8 cellular contexts compared by ENCODE assay signal in the genomic region with DNA sequence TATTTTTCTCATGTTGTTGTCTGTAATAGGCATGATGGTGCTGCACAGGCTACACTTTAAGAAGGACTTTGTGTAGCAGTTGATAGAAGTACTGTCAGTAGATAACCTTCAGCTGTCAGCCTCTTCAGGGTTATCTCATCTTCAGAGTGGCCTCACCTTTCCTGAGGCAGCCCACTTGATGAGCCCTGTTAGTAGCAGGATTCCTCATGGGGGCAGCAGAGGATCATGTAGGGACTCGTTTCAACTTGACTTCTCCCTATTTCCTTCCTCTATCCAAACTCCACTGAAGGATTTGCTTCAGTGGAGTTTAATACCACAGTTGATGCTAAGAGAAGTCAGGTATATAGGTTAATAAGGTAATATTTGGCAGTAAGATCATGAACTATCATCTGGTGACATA.
A peak's percentile ranks its signal among the peaks of the same experiment; 100 is the strongest.
DNase-seq lines count a peak whose midpoint lies in the region; ATAC-seq and TF ChIP-seq lines count a peak whose summit lies in the region.

No MANE protein-coding gene starts in this region.

- H3K9me3 ChIP-seq in CD4-positive, alpha-beta memory T cell (ENCODE audit: control insufficient read depth in 1 of 2, low read length in 2 of 2): no peaks in the 10 kb centered on the region

- no peak overlapping the region for H3K27ac Mint-ChIP-seq in CD4-positive, alpha-beta memory T cell

- no peaks in the 10 kb centered on the region for H3K4me1 Mint-ChIP-seq in CD4-positive, alpha-beta memory T cell

- POLR2A ChIA-PET in CD4-positive, alpha-beta memory T cell (lab: Charles Lee; ENCODE audit: partially characterized antibody): no interaction called here

- CTCF ChIA-PET in CD4-positive, alpha-beta memory T cell (lab: Charles Lee; ENCODE audit: partially characterized antibody): no interaction called here

- H3K36me3 ChIP-seq in CD4-positive, alpha-beta memory T cell (ENCODE audit: insufficient read depth, low read length): no peaks in the 10 kb centered on the region

- no peak overlapping the region for H3K4me3 Mint-ChIP-seq in CD4-positive, alpha-beta memory T cell

- no peak overlapping the region for H3K4me3 ChIP-seq in Jurkat, Clone E6-1 (ENCODE audit: low read length)
- no peak overlapping the region for H3K4me3 ChIP-seq in CD4-positive, alpha-beta memory T cell (ENCODE audit: low read length in 2 of 2)

- no peaks in the 10 kb centered on the region for H3K4me1 ChIP-seq in CD4-positive, alpha-beta memory T cell (ENCODE audit: insufficient read depth, low read length)

- no peaks in the 10 kb centered on the region for H3K27me3 ChIP-seq in CD4-positive, alpha-beta memory T cell (ENCODE audit: insufficient read depth, low read length)

- intact Hi-C loops in CD4-positive, alpha-beta memory T cell (cut with micrococcal nuclease): no loop called here

- peak; percentile 82 for ATAC-seq in SK-N-SH treated with all-trans-retinoic acid at 6 μM for 48 hours
- ATAC-seq in GM21423 (IDR thresholded peaks at IDR 0.05; ENCODE audit: unreplicated experiment): no peak

- no peaks in the 10 kb centered on the region for H3K36me3 Mint-ChIP-seq in CD4-positive, alpha-beta memory T cell

- H3K9me3 Mint-ChIP-seq in CD4-positive, alpha-beta memory T cell: peaks cover 0 to 6% (median 4%) of the 10 kb centered on the region in 8 donors

- DNase-seq in ELR (ENCODE audit: low read depth) (peak; percentile 70), left kidney (ENCODE audit: low read depth, low spot score) (peak; percentile 68), putamen (ENCODE audit: low spot score) (no peak), GM19240 (ENCODE audit: insufficient read length, low spot score) (no peak)
- peak; percentile 4 for DNase-seq in Jurkat, Clone E6-1 (ENCODE audit: low read depth, low spot score)
- no peak for DNase-seq in CD4-positive, alpha-beta memory T cell

- H3K27ac ChIP-seq in CD4-positive, alpha-beta memory T cell (ENCODE audit: low read depth, low read length): no peak overlapping the region

- H3K27me3 Mint-ChIP-seq in CD4-positive, alpha-beta memory T cell: no peaks in the 10 kb centered on the region

TF ChIP-seq in SK-N-SH treated with all-trans-retinoic acid at 6 μM for 48 hours, 23 proteins besides CTCF, POLR2A, EP300 and RAD21:
- TF ChIP-seq, protein P1, sequence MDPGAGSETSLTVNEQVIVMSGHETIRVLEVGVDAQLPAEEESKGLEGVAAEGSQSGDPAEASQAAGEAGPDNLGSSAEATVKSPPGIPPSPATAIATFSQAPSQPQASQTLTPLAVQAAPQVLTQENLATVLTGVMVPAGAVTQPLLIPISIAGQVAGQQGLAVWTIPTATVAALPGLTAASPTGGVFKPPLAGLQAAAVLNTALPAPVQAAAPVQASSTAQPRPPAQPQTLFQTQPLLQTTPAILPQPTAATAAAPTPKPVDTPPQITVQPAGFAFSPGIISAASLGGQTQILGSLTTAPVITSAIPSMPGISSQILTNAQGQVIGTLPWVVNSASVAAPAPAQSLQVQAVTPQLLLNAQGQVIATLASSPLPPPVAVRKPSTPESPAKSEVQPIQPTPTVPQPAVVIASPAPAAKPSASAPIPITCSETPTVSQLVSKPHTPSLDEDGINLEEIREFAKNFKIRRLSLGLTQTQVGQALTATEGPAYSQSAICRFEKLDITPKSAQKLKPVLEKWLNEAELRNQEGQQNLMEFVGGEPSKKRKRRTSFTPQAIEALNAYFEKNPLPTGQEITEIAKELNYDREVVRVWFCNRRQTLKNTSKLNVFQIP (CRISPR knock-in tag; IDR thresholded peaks at IDR 0.05; ENCODE audit: borderline replicate concordance, low read depth): no peak
- TF ChIP-seq, protein P2, sequence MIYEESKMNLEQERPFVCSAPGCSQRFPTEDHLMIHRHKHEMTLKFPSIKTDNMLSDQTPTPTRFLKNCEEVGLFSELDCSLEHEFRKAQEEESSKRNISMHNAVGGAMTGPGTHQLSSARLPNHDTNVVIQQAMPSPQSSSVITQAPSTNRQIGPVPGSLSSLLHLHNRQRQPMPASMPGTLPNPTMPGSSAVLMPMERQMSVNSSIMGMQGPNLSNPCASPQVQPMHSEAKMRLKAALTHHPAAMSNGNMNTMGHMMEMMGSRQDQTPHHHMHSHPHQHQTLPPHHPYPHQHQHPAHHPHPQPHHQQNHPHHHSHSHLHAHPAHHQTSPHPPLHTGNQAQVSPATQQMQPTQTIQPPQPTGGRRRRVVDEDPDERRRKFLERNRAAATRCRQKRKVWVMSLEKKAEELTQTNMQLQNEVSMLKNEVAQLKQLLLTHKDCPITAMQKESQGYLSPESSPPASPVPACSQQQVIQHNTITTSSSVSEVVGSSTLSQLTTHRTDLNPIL (CRISPR knock-in tag; IDR thresholded peaks at IDR 0.05; ENCODE audit: low read depth): no peak
- TF ChIP-seq SNAI2 (CRISPR knock-in tag; IDR thresholded peaks at IDR 0.05) (no peak), TOX (CRISPR knock-in tag; IDR thresholded peaks at IDR 0.05; ENCODE audit: borderline replicate concordance) (no peak), ZNF565 (CRISPR knock-in tag; conservative IDR thresholded peaks at IDR 0.05; ENCODE audit: low read depth) (no peak), ZC3H10 (CRISPR knock-in tag; IDR thresholded peaks at IDR 0.05) (no peak), TCF4 (CRISPR knock-in tag; IDR thresholded peaks at IDR 0.05; ENCODE audit: borderline replicate concordance) (no peak), CSDC2 (CRISPR knock-in tag; IDR thresholded peaks at IDR 0.05) (no peak), RARB (CRISPR knock-in tag; IDR thresholded peaks at IDR 0.05) (no peak), ISL1 (CRISPR knock-in tag; IDR thresholded peaks at IDR 0.05) (no peak), ZFP3 (CRISPR knock-in tag; IDR thresholded peaks at IDR 0.05) (no peak)
- TF ChIP-seq, protein P3, sequence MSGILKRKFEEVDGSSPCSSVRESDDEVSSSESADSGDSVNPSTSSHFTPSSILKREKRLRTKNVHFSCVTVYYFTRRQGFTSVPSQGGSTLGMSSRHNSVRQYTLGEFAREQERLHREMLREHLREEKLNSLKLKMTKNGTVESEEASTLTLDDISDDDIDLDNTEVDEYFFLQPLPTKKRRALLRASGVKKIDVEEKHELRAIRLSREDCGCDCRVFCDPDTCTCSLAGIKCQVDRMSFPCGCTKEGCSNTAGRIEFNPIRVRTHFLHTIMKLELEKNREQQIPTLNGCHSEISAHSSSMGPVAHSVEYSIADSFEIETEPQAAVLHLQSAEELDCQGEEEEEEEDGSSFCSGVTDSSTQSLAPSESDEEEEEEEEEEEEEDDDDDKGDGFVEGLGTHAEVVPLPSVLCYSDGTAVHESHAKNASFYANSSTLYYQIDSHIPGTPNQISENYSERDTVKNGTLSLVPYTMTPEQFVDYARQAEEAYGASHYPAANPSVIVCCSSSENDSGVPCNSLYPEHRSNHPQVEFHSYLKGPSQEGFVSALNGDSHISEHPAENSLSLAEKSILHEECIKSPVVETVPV (CRISPR knock-in tag; IDR thresholded peaks at IDR 0.05): no peak
TF ChIP-seq in SK-N-SH treated with all-trans-retinoic acid at 6 μM for 48 hours: peak in this region for 0.

Comparison
In these comparisons a context has a peak if more than half of its experiments do, and no peak if none do; other contexts are left out.
1. DNase-seq: peak in ELR (single experiment), Jurkat, Clone E6-1 (single experiment) and left kidney (single experiment); none in putamen (single experiment), CD4-positive, alpha-beta memory T cell (0 of 5) and GM19240 (single experiment).